Comparison of ENCODE assay signal across 9 cellular contexts in the genomic region with DNA sequence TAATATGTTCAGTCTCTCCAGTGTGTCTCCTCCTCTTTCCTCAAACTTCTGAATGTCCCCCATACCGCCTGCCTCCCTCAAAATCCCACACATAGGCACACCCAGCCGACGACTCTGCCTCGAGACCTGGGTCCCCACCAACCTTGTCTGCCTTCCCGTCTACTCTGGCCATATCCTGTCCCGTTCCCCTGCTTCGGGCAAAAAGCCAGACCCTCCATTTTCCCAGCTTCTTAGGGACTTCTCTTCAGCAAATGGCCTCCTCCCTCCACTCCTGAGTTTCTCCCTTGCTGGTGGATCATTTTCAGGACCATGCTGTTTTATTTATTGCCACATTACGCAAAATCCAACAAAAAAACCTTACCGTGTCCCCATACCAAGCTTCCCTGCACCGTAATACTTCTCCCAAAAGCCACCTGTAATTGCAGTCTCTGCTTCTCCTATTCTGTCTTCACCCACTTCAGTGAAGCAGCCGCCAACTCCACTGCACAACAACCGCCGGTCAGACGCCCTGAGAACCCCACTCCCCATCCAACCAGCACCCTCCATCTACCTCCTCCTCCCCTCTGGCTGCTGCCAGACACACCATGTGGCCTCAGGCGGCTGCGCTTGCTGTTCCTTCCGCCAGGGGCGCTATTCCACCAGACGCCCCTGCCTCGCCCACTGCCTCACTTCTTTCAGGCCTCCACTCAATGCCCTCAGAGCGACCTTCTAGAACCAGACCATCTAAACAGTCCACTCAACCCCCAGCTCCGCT.
A peak's percentile ranks its signal among the peaks of the same experiment; 100 is the strongest.
DNase-seq lines count a peak whose midpoint lies in the region; ATAC-seq and TF ChIP-seq lines count a peak whose summit lies in the region.
"Had no signal": no experiment of that assay in that cellular context is flagged by ENCODE, and none has a peak within 500 bp of the region (broad histone marks: within the 10 kb centered on the region; RNA-seq: fewer than 3 reads in every experiment).

No MANE protein-coding gene starts in this region.

- TF ChIP-seq POLR2A in gastrocnemius medialis (IDR thresholded peaks at IDR 0.05), result no peak

- H3K4me3 ChIP-seq in fibroblast of lung (replicated peaks in 1 of 4; ENCODE audit: control extremely low read depth in 1 of 4, insufficient read depth in 1 of 4, low read depth in 3 of 4, low read length in 4 of 4) (no peak overlapping the region), gastrocnemius medialis (no peak overlapping the region)
- H3K4me3 ChIP-seq: SK-N-MC had no signal

- no peaks in the 10 kb centered on the region for H3K79me2 ChIP-seq in fibroblast of lung (ENCODE audit: control insufficient read depth, insufficient read depth, low read length)

- intact Hi-C loops in activated CD4-positive, alpha-beta T cell treated with anti-CD3 and anti-CD28 coated beads for 36 hours (cut with DNase I, micrococcal nuclease), result loop anchor here in 1 of 2 experiments (1.0 to 5.0 kb wide), 5 partner anchors 258 to 1553 kb away; partner anchors contain the start of gene CARNMT1
- intact Hi-C loops in sciatic nerve (cut with DNase I), result no loop called here
- intact Hi-C loops in gastrocnemius medialis (cut with DNase I; ENCODE audit: low total_unique reads), result no loop called here

- H3K4me1 ChIP-seq in fibroblast of lung (ENCODE audit: control insufficient read depth, extremely low read depth, insufficient read depth, low read length) (no peaks in the 10 kb centered on the region), gastrocnemius medialis (no peaks in the 10 kb centered on the region)

- H3K27me3 Mint-ChIP-seq in activated CD4-positive, alpha-beta T cell treated with anti-CD3 and anti-CD28 coated beads for 36 hours, result peaks cover 26% of the 10 kb centered on the region

- H3K9me3 ChIP-seq in fibroblast of lung (ENCODE audit: control insufficient read depth, insufficient read depth, low read depth, low read length) (no peaks in the 10 kb centered on the region), gastrocnemius medialis (no peaks in the 10 kb centered on the region)

- no peak overlapping the region for H3K4me3 Mint-ChIP-seq in activated CD4-positive, alpha-beta T cell treated with anti-CD3 and anti-CD28 coated beads for 36 hours

- DNase-seq in COLO668 (lab: John Stamatoyannopoulos, UW; ENCODE audit: unreplicated experiment) (peak; percentile 13), HuH-7.5 (ENCODE audit: low spot score) (peak; percentile 28), fibroblast of lung (ENCODE audit: low read depth in 2 of 2) (no peak), sciatic nerve (ENCODE audit: low spot score) (no peak), gastrocnemius medialis (no peak)
- peak; percentile 69 for DNase-seq in activated CD4-positive, alpha-beta T cell treated with anti-CD3 and anti-CD28 coated beads for 36 hours
- peak; percentile 38 for DNase-seq in stimulated activated CD4-positive, alpha-beta T cell treated with anti-CD3 and anti-CD28 coated beads, Interleukin-12 subunit alpha, Interleukin-12 subunit beta, amount 100 ng/mL, for 4 hours

- no peaks in the 10 kb centered on the region for H3K9me3 Mint-ChIP-seq in activated CD4-positive, alpha-beta T cell treated with anti-CD3 and anti-CD28 coated beads for 36 hours (ENCODE audit: low read depth)

- POLR2A ChIA-PET in activated CD4-positive, alpha-beta T cell treated with anti-CD3 and anti-CD28 coated beads for 36 hours (lab: Charles Lee), result no interaction called here

- CTCF ChIA-PET in activated CD4-positive, alpha-beta T cell treated with anti-CD3 and anti-CD28 coated beads for 36 hours (lab: Charles Lee), result interaction anchor here (0.6 to 10.1 kb wide), 9 partner anchors 12 to 370 kb away, joined by 3 to 160 read pairs (median 3); no protein-coding TSS in a partner anchor

- no peak overlapping the region for H2AFZ ChIP-seq in fibroblast of lung (ENCODE audit: low read length)

- no peaks in the 10 kb centered on the region for H3K36me3 Mint-ChIP-seq in activated CD4-positive, alpha-beta T cell treated with anti-CD3 and anti-CD28 coated beads for 36 hours (ENCODE audit: low read depth)

- ATAC-seq in GM19467 (IDR thresholded peaks at IDR 0.05; ENCODE audit: unreplicated experiment) (peak; percentile 68), sciatic nerve (no peak), gastrocnemius medialis (no peak)
- ATAC-seq in activated CD4-positive, alpha-beta T cell treated with anti-CD3 and anti-CD28 coated beads for 36 hours, result peak; percentile 57

- no peaks in the 10 kb centered on the region for H4K20me1 ChIP-seq in fibroblast of lung (ENCODE audit: control insufficient read depth, extremely low read depth, insufficient read depth, low read length)

- no peak overlapping the region for H3K4me2 ChIP-seq in fibroblast of lung (ENCODE audit: extremely low read depth, insufficient read depth, low read length)

- H3K9ac ChIP-seq in fibroblast of lung (ENCODE audit: insufficient read depth, low read length), result no peak overlapping the region

- H3K27ac ChIP-seq in fibroblast of lung (ENCODE audit: insufficient read depth, low read length), result no peak overlapping the region
- H3K27ac ChIP-seq in gastrocnemius medialis, result no peak overlapping the region
- H3K27ac ChIP-seq: SK-N-MC had no signal

- peaks cover 20% of the 10 kb centered on the region for H3K4me1 Mint-ChIP-seq in activated CD4-positive, alpha-beta T cell treated with anti-CD3 and anti-CD28 coated beads for 36 hours

- no peaks in the 10 kb centered on the region for H3K27me3 ChIP-seq in fibroblast of lung (ENCODE audit: control insufficient read depth, insufficient read depth, low read length)
- peaks cover 0 to 8% (median 0%) of the 10 kb centered on the region in 3 donors for H3K27me3 ChIP-seq in gastrocnemius medialis

- in situ Hi-C loops in gastrocnemius medialis (cut with MboI; ENCODE audit: low sequenced_read_pairs in 4 of 4), result loop anchor here in 2 of 4 donors (5.0 kb wide), 2 partner anchors 232 to 307 kb away; no protein-coding TSS in a partner anchor

- H3K36me3 ChIP-seq in fibroblast of lung (ENCODE audit: control insufficient read depth, insufficient read depth, low read length) (no peaks in the 10 kb centered on the region), gastrocnemius medialis (no peaks in the 10 kb centered on the region)

- TF ChIP-seq CTCF in fibroblast of lung (conservative IDR thresholded peaks at IDR 0.05 in 1 of 2, IDR thresholded peaks at IDR 0.05 in 1 of 2; ENCODE audit: low read depth in 1 of 2, low read length in 2 of 2) (peak; percentile 49 to 57), gastrocnemius medialis (IDR thresholded peaks at IDR 0.05 in 4 of 5, conservative IDR thresholded peaks at IDR 0.05 in 1 of 5) (peak in 2 of 5 experiments; percentile 10 to 20)

- peak overlapping the region; percentile 42 for H3K27ac Mint-ChIP-seq in activated CD4-positive, alpha-beta T cell treated with anti-CD3 and anti-CD28 coated beads for 36 hours

Comparison
In these comparisons a context has a peak if more than half of its experiments do, and no peak if none do; other contexts are left out.
1. DNase-seq: peak in COLO668 (single experiment), HuH-7.5 (single experiment), activated CD4-positive, alpha-beta T cell treated with anti-CD3 and anti-CD28 coated beads for 36 hours (single experiment) and stimulated activated CD4-positive, alpha-beta T cell treated with anti-CD3 and anti-CD28 coated beads, Interleukin-12 subunit alpha, Interleukin-12 subunit beta, amount 100 ng/mL, for 4 hours (single experiment); none in fibroblast of lung (0 of 2), sciatic nerve (single experiment) and gastrocnemius medialis (0 of 2).
2. ATAC-seq: peak in GM19467 (single experiment) and activated CD4-positive, alpha-beta T cell treated with anti-CD3 and anti-CD28 coated beads for 36 hours (single experiment); none in sciatic nerve (single experiment) and gastrocnemius medialis (0 of 2).